Comparison of ENCODE assay signal across 1 cellular context in genomic region chr1:228937351-228937750, GRCh38.
TF ChIP-seq lines count a peak whose summit lies in the region.

No MANE protein-coding gene starts in this region.

TF ChIP-seq in WTC11, 78 proteins besides CTCF, POLR2A, EP300 and RAD21 (continued from another document):
- TF ChIP-seq ZNF425 (CRISPR knock-in tag; conservative IDR thresholded peaks at IDR 0.05): no peak
- no peak for TF ChIP-seq IRF2 (CRISPR knock-in tag; IDR thresholded peaks at IDR 0.05; ENCODE audit: borderline replicate concordance, low read depth)
- TF ChIP-seq ATF1 (CRISPR knock-in tag; IDR thresholded peaks at IDR 0.05): no peak
- TF ChIP-seq SMAD4 (CRISPR knock-in tag; IDR thresholded peaks at IDR 0.05): no peak
- TF ChIP-seq ZNF263 (CRISPR knock-in tag; IDR thresholded peaks at IDR 0.05; ENCODE audit: low read depth): no peak
- TF ChIP-seq ARID4B (CRISPR knock-in tag; IDR thresholded peaks at IDR 0.05; ENCODE audit: borderline replicate concordance): no peak
- TF ChIP-seq RELA (CRISPR knock-in tag; IDR thresholded peaks at IDR 0.05; ENCODE audit: borderline replicate concordance): no peak
- TF ChIP-seq ZNF396 (CRISPR knock-in tag; IDR thresholded peaks at IDR 0.05; ENCODE audit: borderline replicate concordance): no peak
- no peak for TF ChIP-seq TEAD1 (CRISPR knock-in tag; IDR thresholded peaks at IDR 0.05)
- TF ChIP-seq ZNF317 (CRISPR knock-in tag; IDR thresholded peaks at IDR 0.05; ENCODE audit: borderline replicate concordance, low read depth): no peak
- TF ChIP-seq AR (CRISPR knock-in tag; IDR thresholded peaks at IDR 0.05): no peak
